25 cellular contexts compared by ENCODE assay signal in genomic region chr1:14842891-14843290, GRCh38.
DNase-seq lines count a peak whose midpoint lies in the region; ATAC-seq and TF ChIP-seq lines count a peak whose summit lies in the region.
"Had no signal": no experiment of that assay in that cellular context is flagged by ENCODE, and none has a peak within 500 bp of the region (broad histone marks: within the 10 kb centered on the region; RNA-seq: fewer than 3 reads in every experiment).

No MANE protein-coding gene starts in this region.

- DNase-seq in EL: peak; percentile 31
- peak; percentile 39 for DNase-seq in fibroblast of mammary gland (ENCODE audit: low read depth)
- DNase-seq in non-pigmented ciliary epithelial cell (ENCODE audit: low read depth): peak; percentile 84
- no peak for DNase-seq in NCI-H187 treated with DMSO at 0.1 percent for 48 hours (lab: John Stamatoyannopoulos, UW)
- no peak for DNase-seq in Peyer's patch
- no peak for DNase-seq in left ventricle myocardium inferior
- DNase-seq: activated CD4-positive, alpha-beta T cell treated with anti-CD3 and anti-CD28 coated beads for 1 hour; activated effector memory CD4-positive, alpha-beta T cell treated with anti-CD3 and anti-CD28 coated beads, Interleukin-2, amount 50 U/mL, for 16 hours; activated naive CD8-positive, alpha-beta T cell treated with anti-CD3 and anti-CD28 coated beads, Interleukin-2, amount 50 U/mL, for 24 hours; body of pancreas; C1 segment of cervical spinal cord; COR-L47; DMS79; H9; left ventricle myocardium superior; NCI-H1436 treated with DMSO at 0.1 percent for 48 hours; NCI-H446 treated with DMSO at 0.1 percent for 48 hours; SK-N-SH; spleen; substantia nigra; upper lobe of right lung had no signal

- H3K4me3 ChIP-seq in WI38 (ENCODE audit: low read depth, low read length) (0 out of 2 replicates have a peak overlapping the region, but pooled peaks have one; percentile 20), fibroblast of mammary gland (ENCODE audit: control insufficient read depth, low read depth, low read length) (no peak overlapping the region), Peyer's patch (no peak overlapping the region), left ventricle myocardium inferior (no peak overlapping the region), gastroesophageal sphincter (no peak overlapping the region)
- H3K4me3 ChIP-seq: body of pancreas, spleen, upper lobe of right lung had no signal

- WGBS in gastroesophageal sphincter (ENCODE audit: low coverage in 1 of 2), 2 donors: 60 to 73% methylated on average over 1 to 2 of the region's 2 CpGs

- intact Hi-C loops in left ventricle myocardium inferior (cut with micrococcal nuclease): no loop called here

- H3K9me3 ChIP-seq in Peyer's patch (peaks cover 0 to 12% (median 5%) of the 10 kb centered on the region in 4 donors), left ventricle myocardium inferior (replicated peaks) (peaks cover 35% of the 10 kb centered on the region), gastroesophageal sphincter (peaks cover 0 to 38% (median 0%) of the 10 kb centered on the region in 3 donors)
- H3K9me3 ChIP-seq: SK-N-SH had no signal

- ATAC-seq in gastroesophageal sphincter: no peak
- ATAC-seq: activated naive CD8-positive, alpha-beta T cell treated with anti-CD3 and anti-CD28 coated beads, Interleukin-2, amount 50 U/mL, for 24 hours; body of pancreas; left ventricle myocardium superior; natural killer cell treated with Interleukin-12 subunit alpha and Interleukin-12 subunit beta and Interleukin-15 and Interleukin-18, amount 100 ng/mL, for 72 hours; upper lobe of right lung had no signal

- TF ChIP-seq EP300 in gastroesophageal sphincter (IDR thresholded peaks at IDR 0.05): no peak

- H3K27ac ChIP-seq in Peyer's patch (peak overlapping the region in 2 of 4 donors; percentile 40 to 54), left ventricle myocardium inferior (replicated peaks) (no peak overlapping the region), gastroesophageal sphincter (peak overlapping the region in 1 of 4 donors; percentile 15)
- H3K27ac ChIP-seq: body of pancreas, KMS-11, spleen, upper lobe of right lung had no signal

- H3K36me3 ChIP-seq in Peyer's patch (no peaks in the 10 kb centered on the region), left ventricle myocardium inferior (no peaks in the 10 kb centered on the region), gastroesophageal sphincter (no peaks in the 10 kb centered on the region)
- H3K36me3 ChIP-seq: spleen, upper lobe of right lung had no signal

- H3K4me1 ChIP-seq in Peyer's patch: no peaks in the 10 kb centered on the region
- no peaks in the 10 kb centered on the region for H3K4me1 ChIP-seq in left ventricle myocardium inferior
- H3K4me1 ChIP-seq in gastroesophageal sphincter: no peaks in the 10 kb centered on the region
- H3K4me1 ChIP-seq: body of pancreas, spleen, upper lobe of right lung had no signal

- no peak for TF ChIP-seq CTCF in WI38 (IDR thresholded peaks at IDR 0.05; ENCODE audit: low read depth, low read length)
- no peak for TF ChIP-seq CTCF in fibroblast of mammary gland (conservative IDR thresholded peaks at IDR 0.05; ENCODE audit: control insufficient read depth, insufficient read depth, low read depth, low read length)
- TF ChIP-seq CTCF in Peyer's patch (IDR thresholded peaks at IDR 0.05): no peak
- no peak for TF ChIP-seq CTCF in left ventricle myocardium inferior (IDR thresholded peaks at IDR 0.05; ENCODE audit: borderline replicate concordance)
- no peak for TF ChIP-seq CTCF in gastroesophageal sphincter (IDR thresholded peaks at IDR 0.05)

- H3K27me3 ChIP-seq in Peyer's patch: no peaks in the 10 kb centered on the region
- peaks cover 40% of the 10 kb centered on the region for H3K27me3 ChIP-seq in left ventricle myocardium inferior (ENCODE audit: low read depth)
- peaks cover 18% of the 10 kb centered on the region for H3K27me3 ChIP-seq in gastroesophageal sphincter
- H3K27me3 ChIP-seq: body of pancreas, spleen, upper lobe of right lung had no signal

- no peak for TF ChIP-seq POLR2A in Peyer's patch (IDR thresholded peaks at IDR 0.05)
- no peak for TF ChIP-seq POLR2A in gastroesophageal sphincter (IDR thresholded peaks at IDR 0.05)

Comparison
In these comparisons a context has a peak if more than half of its experiments do, and no peak if none do; other contexts are left out.
1. DNase-seq: peak in EL (single experiment), fibroblast of mammary gland (single experiment) and non-pigmented ciliary epithelial cell (single experiment); none in NCI-H187 treated with DMSO at 0.1 percent for 48 hours (single experiment), Peyer's patch (0 of 3) and left ventricle myocardium inferior (single experiment).